Comparison of ENCODE assay signal across 8 cellular contexts in the genomic region with DNA sequence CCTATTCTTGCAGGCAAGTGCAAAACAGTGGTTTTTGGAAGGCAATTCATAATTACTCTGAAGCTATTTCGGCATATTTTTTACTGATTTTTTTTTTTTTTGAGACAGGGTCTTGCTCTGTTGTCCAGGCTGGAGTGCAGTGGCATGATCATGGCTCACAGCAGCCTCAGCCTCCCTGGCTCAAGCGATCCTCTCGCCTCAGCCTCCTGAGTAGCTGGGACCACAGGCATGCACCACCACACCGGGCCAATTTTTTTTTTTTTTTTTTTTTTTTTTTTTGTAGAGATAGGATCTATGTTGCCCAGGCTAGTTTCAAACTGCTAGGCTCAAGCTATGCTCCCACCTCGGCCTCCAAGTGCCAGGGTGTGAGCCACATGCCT. TPM values are rescaled to one million over a fixed set of nuclear protein-coding genes. Genes with fewer than 3 reads are reported as not detected.
DNase-seq lines count a peak whose midpoint lies in the region; ATAC-seq, FAIRE-seq and TF ChIP-seq lines count a peak whose summit lies in the region.
"Not testable (repeated sequence)": the region's sequence is repeated elsewhere in the genome, so short reads cannot be mapped to it uniquely, and the experiment has no call there.

No MANE protein-coding gene starts in this region.

- H2BK12ac ChIP-seq in neuronal stem cell (ENCODE audit: low read length), result not testable (repeated sequence)

- dilution Hi-C loops in IMR-90 (cut with HindIII; ENCODE audit: low sequenced_read_pairs, unreplicated experiment); keratinocyte (cut with MboI; ENCODE audit: extremely low pct_ligation_motif_present, low sequenced_read_pairs): not testable (repeated sequence)

- TF ChIP-seq POLR2A in IMR-90 (IDR thresholded peaks at IDR 0.05; ENCODE audit: low read depth, low read length); suprapubic skin (IDR thresholded peaks at IDR 0.05): not testable (repeated sequence)

- FAIRE-seq in keratinocyte (lab: Jason Lieb, UNC), result not testable (repeated sequence)

- not testable (repeated sequence) for TF ChIP-seq CTCF in CD4-positive, alpha-beta T cell (IDR thresholded peaks at IDR 0.05); IMR-90 (conservative IDR thresholded peaks at IDR 0.05; ENCODE audit: low read depth, low read length); endodermal cell (conservative IDR thresholded peaks at IDR 0.05); keratinocyte (optimal IDR thresholded peaks at IDR 0.05 in 1 of 3, IDR thresholded peaks at IDR 0.05 in 1 of 3, conservative IDR thresholded peaks at IDR 0.05 in 1 of 3; ENCODE audit: extremely low read depth in 1 of 3, insufficient read depth in 2 of 3, low read length in 3 of 3); suprapubic skin (IDR thresholded peaks at IDR 0.05)

- H4K91ac ChIP-seq in IMR-90 (ENCODE audit: insufficient read depth, low read depth, low read length), result peak overlapping the region; percentile 71
- H4K91ac ChIP-seq in neuronal stem cell (ENCODE audit: low read depth, low read length, poor library complexity), result not testable (repeated sequence)

- not testable (repeated sequence) for BruUV-seq in IMR-90 (replicated peaks; lab: Mats Ljungman, UMichigan)

- peak overlapping the region; percentile 93 for H3K27ac Mint-ChIP-seq in CD4-positive, alpha-beta T cell
- H3K27ac Mint-ChIP-seq in T-cell (peak overlapping the region; percentile 86 to 93), endodermal cell (peak overlapping the region; percentile 98)
- peak overlapping the region; percentile 95 for H3K27ac Mint-ChIP-seq in activated naive CD8-positive, alpha-beta T cell treated with anti-CD3 and anti-CD28 coated beads, Interleukin-2, amount 50 U/mL, for 24 hours

- peak overlapping the region; percentile 83 for H2BK120ac ChIP-seq in IMR-90 (ENCODE audit: low read depth, low read length)
- H2BK120ac ChIP-seq in neuronal stem cell (ENCODE audit: low read depth, low read length), result not testable (repeated sequence)

- H4K8ac ChIP-seq in IMR-90 (ENCODE audit: low read depth in 2 of 2, low read length in 2 of 2), result peak overlapping the region; percentile 75 to 94; a peak in 3 of 4 replicates
- H4K8ac ChIP-seq in neuronal stem cell (ENCODE audit: low read depth, low read length), result not testable (repeated sequence)

- in situ Hi-C loops in IMR-90 (cut with MboI; ENCODE audit: low sequenced_read_pairs), result not testable (repeated sequence)

- H3K9me3 Mint-ChIP-seq in CD4-positive, alpha-beta T cell; T-cell; activated naive CD8-positive, alpha-beta T cell treated with anti-CD3 and anti-CD28 coated beads, Interleukin-2, amount 50 U/mL, for 24 hours; endodermal cell: not testable (repeated sequence)

- H3K36me3 ChIP-seq in IMR-90 (ENCODE audit: control insufficient read depth, insufficient read depth, low read length); keratinocyte (ENCODE audit: control insufficient read depth in 2 of 2, extremely low read depth in 1 of 2, insufficient read depth in 2 of 2, low read length in 2 of 2): not testable (repeated sequence)
- H3K36me3 ChIP-seq in endodermal cell (ENCODE audit: control insufficient read depth, insufficient read depth, low read length) (peaks cover 44% of the 10 kb centered on the region), neuronal stem cell (replicated peaks in 1 of 2; ENCODE audit: control insufficient read depth in 2 of 2, insufficient read depth in 2 of 2, low read length in 2 of 2) (peaks cover 10 to 48% of the 10 kb centered on the region in 2 donors), suprapubic skin (peaks cover 13% of the 10 kb centered on the region)

- peak overlapping the region; percentile 57; the same call in 1 of the 2 replicates for H2BK20ac ChIP-seq in IMR-90 (ENCODE audit: low read depth, low read length)

- H2AK5ac ChIP-seq in IMR-90 (ENCODE audit: low read depth, low read length), result peak overlapping the region; percentile 35
- H2AK5ac ChIP-seq in neuronal stem cell (ENCODE audit: low read depth, low read length), result not testable (repeated sequence)

- not testable (repeated sequence) for H4K20me1 ChIP-seq in IMR-90 (ENCODE audit: insufficient read depth, low read length); keratinocyte (ENCODE audit: control insufficient read depth, extremely low read depth, insufficient read depth, low read length)

- not testable (repeated sequence) for ATAC-seq in CD4-positive, alpha-beta T cell (ENCODE audit: poor library complexity); IMR-90 (ENCODE audit: low read depth); T-cell (replicated peaks in 1 of 4); activated naive CD8-positive, alpha-beta T cell treated with anti-CD3 and anti-CD28 coated beads, Interleukin-2, amount 50 U/mL, for 24 hours

- H3K14ac ChIP-seq in IMR-90 (replicated peaks; ENCODE audit: low read depth, low read length), result peak overlapping the region; percentile 98
- H3K14ac ChIP-seq in neuronal stem cell (ENCODE audit: low read length), result not testable (repeated sequence)

- peak overlapping the region; percentile 99; the same call in 1 of the 2 replicates for H3K23ac ChIP-seq in IMR-90 (ENCODE audit: low read depth, low read length)
- not testable (repeated sequence) for H3K23ac ChIP-seq in neuronal stem cell (ENCODE audit: low read depth, low read length, poor library complexity)

- peaks cover 50% of the 10 kb centered on the region for H3K36me3 Mint-ChIP-seq in CD4-positive, alpha-beta T cell (ENCODE audit: low read depth)
- not testable (repeated sequence) for H3K36me3 Mint-ChIP-seq in T-cell
- peaks cover 15% of the 10 kb centered on the region for H3K36me3 Mint-ChIP-seq in activated naive CD8-positive, alpha-beta T cell treated with anti-CD3 and anti-CD28 coated beads, Interleukin-2, amount 50 U/mL, for 24 hours (ENCODE audit: low read depth)
- peaks cover 29% of the 10 kb centered on the region for H3K36me3 Mint-ChIP-seq in endodermal cell (ENCODE audit: low read depth)

- peak overlapping the region; percentile 60; the same call in 1 of the 2 replicates for H4K5ac ChIP-seq in IMR-90 (ENCODE audit: low read depth, low read length)

- H3K79me1 ChIP-seq in IMR-90 (ENCODE audit: low read depth in 1 of 2, low read length in 2 of 2), result peaks cover 8 to 33% of the 10 kb centered on the region in 2 experiments
- H3K79me1 ChIP-seq in neuronal stem cell (ENCODE audit: low read depth, low read length), result not testable (repeated sequence)

- peak overlapping the region; percentile 99 for H3K4me3 Mint-ChIP-seq in CD4-positive, alpha-beta T cell
- H3K4me3 Mint-ChIP-seq in T-cell (peak overlapping the region; percentile 81 to 90 (median 90)), endodermal cell (peak overlapping the region; percentile 85)
- H3K4me3 Mint-ChIP-seq in activated naive CD8-positive, alpha-beta T cell treated with anti-CD3 and anti-CD28 coated beads, Interleukin-2, amount 50 U/mL, for 24 hours, result peak overlapping the region; percentile 92

- peak overlapping the region; percentile 83 for H2AK9ac ChIP-seq in IMR-90 (replicated peaks; ENCODE audit: low read depth, low read length, poor library complexity)

- peaks cover 10% of the 10 kb centered on the region for H3K9me1 ChIP-seq in IMR-90 (ENCODE audit: insufficient read depth, low read length)
- not testable (repeated sequence) for H3K9me1 ChIP-seq in keratinocyte (ENCODE audit: control insufficient read depth, extremely low read depth, insufficient read depth, low read length)

- H3K9me3 ChIP-seq in CD4-positive, alpha-beta T cell (ENCODE audit: control insufficient read depth, low read length); IMR-90 (ENCODE audit: control insufficient read depth, insufficient read depth, low read length); endodermal cell (ENCODE audit: control insufficient read depth, low read length); keratinocyte (ENCODE audit: control insufficient read depth, low read depth, low read length); neuronal stem cell (replicated peaks in 1 of 2; ENCODE audit: control insufficient read depth in 2 of 2, insufficient read depth in 1 of 2, low read depth in 1 of 2, low read length in 2 of 2); suprapubic skin: not testable (repeated sequence)

- not testable (repeated sequence) for H2BK15ac ChIP-seq in IMR-90 (ENCODE audit: low read depth, low read length); neuronal stem cell (ENCODE audit: low read length)

- peak overlapping the region; percentile 62; the same call in 1 of the 2 replicates for H3K18ac ChIP-seq in IMR-90 (ENCODE audit: low read depth, low read length)
- H3K18ac ChIP-seq in neuronal stem cell (ENCODE audit: low read length), result not testable (repeated sequence)

- H3K4me1 ChIP-seq in IMR-90 (ENCODE audit: control insufficient read depth, insufficient read depth, low read length); endodermal cell (ENCODE audit: control insufficient read depth, insufficient read depth, low read length); neuronal stem cell (ENCODE audit: control insufficient read depth in 2 of 2, insufficient read depth in 1 of 2, low read depth in 1 of 2, low read length in 2 of 2): not testable (repeated sequence)
- peaks cover 24% of the 10 kb centered on the region for H3K4me1 ChIP-seq in keratinocyte (ENCODE audit: control insufficient read depth, extremely low read depth, insufficient read depth, low read length)
- peaks cover 34% of the 10 kb centered on the region for H3K4me1 ChIP-seq in suprapubic skin

- peak overlapping the region; percentile 99 for H3K56ac ChIP-seq in IMR-90 (ENCODE audit: extremely low read depth, insufficient read depth, low read length)

- DNase-seq in CD4-positive, alpha-beta T cell; IMR-90; T-cell; activated naive CD8-positive, alpha-beta T cell treated with anti-CD3 and anti-CD28 coated beads, Interleukin-2, amount 50 U/mL, for 24 hours; endodermal cell; keratinocyte (ENCODE audit: low read depth, low spot score); neuronal stem cell (ENCODE audit: low spot score); suprapubic skin (ENCODE audit: low spot score in 2 of 2): not testable (repeated sequence)

- H3K27me3 Mint-ChIP-seq in CD4-positive, alpha-beta T cell; T-cell; activated naive CD8-positive, alpha-beta T cell treated with anti-CD3 and anti-CD28 coated beads, Interleukin-2, amount 50 U/mL, for 24 hours; endodermal cell (ENCODE audit: insufficient read depth): not testable (repeated sequence)

- TF ChIP-seq RAD21 in IMR-90 (IDR thresholded peaks at IDR 0.05; ENCODE audit: low read length), result not testable (repeated sequence)

- peak overlapping the region; percentile 92 for H3K27ac ChIP-seq in CD4-positive, alpha-beta T cell (ENCODE audit: low read depth, low read length)
- H3K27ac ChIP-seq in IMR-90 (ENCODE audit: insufficient read depth, low read length) (peak overlapping the region; percentile 83), endodermal cell (ENCODE audit: low read depth, low read length) (peak overlapping the region; percentile 95), keratinocyte (ENCODE audit: control insufficient read depth, insufficient read depth, low read length) (peak overlapping the region; percentile 80), neuronal stem cell (replicated peaks; ENCODE audit: low read length) (peak overlapping the region; percentile 70), suprapubic skin (peak overlapping the region; percentile 94)

- H3K79me2 ChIP-seq in keratinocyte (ENCODE audit: control insufficient read depth, insufficient read depth, low read length), result peaks cover 15% of the 10 kb centered on the region

- H2BK5ac ChIP-seq in IMR-90 (ENCODE audit: low read depth, low read length, poor library complexity, severe bottlenecking), result peak overlapping the region; percentile 93
- not testable (repeated sequence) for H2BK5ac ChIP-seq in neuronal stem cell (ENCODE audit: low read length)

- not testable (repeated sequence) for TF ChIP-seq EP300 in suprapubic skin (IDR thresholded peaks at IDR 0.05)

- H2AFZ ChIP-seq in IMR-90 (replicated peaks; ENCODE audit: low read length, poor library complexity); keratinocyte (ENCODE audit: control insufficient read depth, low read length): not testable (repeated sequence)
- peak overlapping the region; percentile 87 for H2AFZ ChIP-seq in neuronal stem cell (ENCODE audit: low read length)

- not testable (repeated sequence) for H3K27me3 ChIP-seq in CD4-positive, alpha-beta T cell (ENCODE audit: control insufficient read depth, insufficient read depth, low read length); IMR-90 (ENCODE audit: control insufficient read depth, insufficient read depth, low read length); endodermal cell (ENCODE audit: control insufficient read depth, insufficient read depth, low read length, poor library complexity, severe bottlenecking); keratinocyte (ENCODE audit: control insufficient read depth, extremely low read depth, insufficient read depth, low read length); neuronal stem cell (ENCODE audit: control insufficient read depth in 3 of 3, insufficient read depth in 3 of 3, low read depth in 1 of 3, low read length in 3 of 3); suprapubic skin

- H3K9ac ChIP-seq in IMR-90 (ENCODE audit: low read depth, low read length) (peak overlapping the region; percentile 91; the same call in 1 of the 2 replicates), endodermal cell (ENCODE audit: extremely low read depth, low read length, poor library complexity, severe bottlenecking) (peak overlapping the region; percentile 61), keratinocyte (ENCODE audit: control insufficient read depth, extremely low read depth, insufficient read depth, low read length) (peak overlapping the region; percentile 86)
- H3K9ac ChIP-seq in neuronal stem cell (ENCODE audit: low read depth, low read length, poor library complexity), result not testable (repeated sequence)

- peaks cover 42% of the 10 kb centered on the region for H3K4me1 Mint-ChIP-seq in CD4-positive, alpha-beta T cell (ENCODE audit: low read depth)
- H3K4me1 Mint-ChIP-seq in T-cell, result peaks cover 33 to 37% (median 33%) of the 10 kb centered on the region in 3 donors
- H3K4me1 Mint-ChIP-seq in activated naive CD8-positive, alpha-beta T cell treated with anti-CD3 and anti-CD28 coated beads, Interleukin-2, amount 50 U/mL, for 24 hours, result peaks cover 40% of the 10 kb centered on the region
- H3K4me1 Mint-ChIP-seq in endodermal cell, result not testable (repeated sequence)

- H3K4me2 ChIP-seq in IMR-90 (ENCODE audit: low read depth, low read length) (peak overlapping the region; percentile 88; the same call in 1 of the 2 replicates), keratinocyte (ENCODE audit: control insufficient read depth, extremely low read depth, insufficient read depth, low read depth, low read length) (peak overlapping the region; percentile 93), neuronal stem cell (ENCODE audit: insufficient read depth, low read length, poor library complexity, severe bottlenecking) (peak overlapping the region; percentile 38)

- WGBS in IMR-90 (ENCODE audit: extremely low coverage in 2 of 2, insufficient read length in 1 of 2), 2 experiments, result no CpG with 5 or more reads among the region's 5 CpGs
- 96 to 100% methylated on average over 2 to 4 of the region's 5 CpGs for WGBS in endodermal cell (ENCODE audit: insufficient coverage in 1 of 2, insufficient read length in 1 of 2), 2 experiments
- WGBS in neuronal stem cell (ENCODE audit: extremely low coverage in 2 of 2, insufficient read length in 2 of 2, insufficient replicate concordance in 1 of 2), 2 donors, result no CpG with 5 or more reads among the region's 5 CpGs
- 62% methylated on average over 5 of the region's 5 CpGs for whole genome bisulfite sequencing in suprapubic skin

- CTCF ChIA-PET in CD4-positive, alpha-beta T cell (lab: Charles Lee), result interaction anchor here (0.9 to 3.1 kb wide), 15 partner anchors 8 to 122 kb away, joined by 3 to 19 read pairs (median 4); no protein-coding TSS in a partner anchor
- CTCF ChIA-PET in IMR-90 (lab: Yijun Ruan, JAX) (interaction anchor here (0.6 to 1.7 kb wide), 5 partner anchors 11 to 332 kb away, joined by 3 to 5 read pairs (median 4); no protein-coding TSS in a partner anchor), T-cell (lab: Charles Lee) (interaction anchor here (0.5 to 2.2 kb wide), 9 partner anchors 10 to 927 kb away, joined by 3 to 9 read pairs (median 5); no protein-coding TSS in a partner anchor)

- intact Hi-C loops in CD4-positive, alpha-beta T cell (cut with DNase I, micrococcal nuclease), result loop anchor here in 1 of 2 experiments (2.0 kb wide), 1 partner anchor 33 kb away; a partner anchor contains a TSS
- intact Hi-C loops in IMR-90 (cut with micrococcal nuclease), result not testable (repeated sequence)

- H3K4me3 ChIP-seq in IMR-90 (ENCODE audit: insufficient read depth, low read depth, low read length); endodermal cell (ENCODE audit: low read length): not testable (repeated sequence)
- H3K4me3 ChIP-seq in keratinocyte (ENCODE audit: control insufficient read depth in 2 of 3, extremely low read depth in 1 of 3, insufficient read depth in 2 of 3, low read depth in 1 of 3, low read length in 3 of 3), result peak overlapping the region in 2 of 3 experiments; percentile 87 to 89
- peak overlapping the region in 1 of 2 donors; percentile 46 for H3K4me3 ChIP-seq in neuronal stem cell (ENCODE audit: low read length in 2 of 2)
- peak overlapping the region; percentile 96 for H3K4me3 ChIP-seq in suprapubic skin

- POLR2A ChIA-PET in CD4-positive, alpha-beta T cell (lab: Charles Lee), result interaction anchor here (0.6 to 2.6 kb wide), 12 partner anchors 8 to 196 kb away, joined by 3 to 10 read pairs (median 4); a partner anchor contains a TSS
- POLR2A ChIA-PET in IMR-90 (lab: Charles Lee; ENCODE audit: unreplicated experiment), result not testable (repeated sequence)
- POLR2A ChIA-PET in T-cell (lab: Charles Lee), result interaction anchor here (0.5 to 1.7 kb wide), 10 partner anchors 8 to 1689 kb away, joined by 3 to 8 read pairs (median 4); no protein-coding TSS in a partner anchor

- H3K4ac ChIP-seq in IMR-90 (ENCODE audit: low read depth, low read length), result peak overlapping the region; percentile 92; the same call in 1 of the 2 replicates
- not testable (repeated sequence) for H3K4ac ChIP-seq in neuronal stem cell (ENCODE audit: low read length)

RNA-seq across cellular contexts. Expression of a gene that starts 0.8 kb away (rescaled TPM):
- total RNA-seq in CD4-positive, alpha-beta T cell, result 10 to 100 TPM; 40.0 to 45.8 TPM
- 11.4 and 11.7 TPM in 2 replicates for total RNA-seq in IMR-90 (2012; rRNA removed)
- polyA plus RNA-seq in IMR-90 (2012; rRNA removed), result 12.1 and 15.2 TPM in 2 replicates
- 5.6 and 7.1 TPM in 2 replicates for polyA plus RNA-seq in IMR-90 (2012; cell fraction: cytosol; rRNA removed)
- polyA plus RNA-seq in IMR-90 (2012; cell fraction: nucleus; rRNA removed; ENCODE audit: low replicate concordance), result 7.5 and 21.0 TPM in 2 replicates
- total RNA-seq in T-cell, result 100 to 1,000 TPM; 103 to 118 (median 113) TPM
- total RNA-seq in endodermal cell, result 10 to 100 TPM; 47.2 to 52.4 TPM
- 35.8 TPM for polyA plus RNA-seq in endodermal cell (2013, experiment 1 of 2)
- polyA plus RNA-seq in endodermal cell (2013, experiment 2 of 2), result 35.0 TPM
- polyA plus RNA-seq in keratinocyte, result 8.9 to 9.2 TPM (median 9.1 TPM) in 3 replicates
- 27.9 TPM for polyA plus RNA-seq in keratinocyte (2011; ENCODE audit: low read depth)
- 4.1 and 7.5 TPM in 2 replicates for polyA plus RNA-seq in keratinocyte (2011; cell fraction: cytosol; rRNA removed)
- 17.5 and 20.9 TPM in 2 replicates for polyA plus RNA-seq in keratinocyte (2011; cell fraction: nucleus; rRNA removed)
- polyA plus RNA-seq in keratinocyte (2012; ENCODE audit: low replicate concordance), result 10.2 and 11.2 TPM in 2 replicates
- polyA minus RNA-seq in keratinocyte, result 22.3 to 38.2 TPM (median 24.6 TPM) in 3 replicates
- polyA minus RNA-seq in keratinocyte (2011; cell fraction: cytosol; rRNA and poly(A)+ RNA removed), result 5.6 TPM
- polyA minus RNA-seq in keratinocyte (2011; cell fraction: nucleus; rRNA and poly(A)+ RNA removed), result 21.8 and 39.9 TPM in 2 replicates
- 20.7 TPM for polyA plus RNA-seq in neuronal stem cell (2013, experiment 1 of 2)
- polyA plus RNA-seq in neuronal stem cell (2013, experiment 2 of 2), result 19.2 TPM
- total RNA-seq in suprapubic skin, result 10 to 100 TPM; 21.2 to 48.5 (median 25.5) TPM

RNA-seq across cellular contexts. Expression of a gene that starts 33.2 kb away (rescaled TPM):
- total RNA-seq in CD4-positive, alpha-beta T cell, result 10 to 100 TPM; 27.4 to 30.1 TPM
- 26.7 and 32.2 TPM in 2 replicates for total RNA-seq in IMR-90 (2012; rRNA removed)
- 11.2 and 12.5 TPM in 2 replicates for polyA plus RNA-seq in IMR-90 (2012; rRNA removed)
- polyA plus RNA-seq in IMR-90 (2012; cell fraction: cytosol; rRNA removed), result 1.4 and 1.9 TPM in 2 replicates
- 3.3 and 28.4 TPM in 2 replicates for polyA plus RNA-seq in IMR-90 (2012; cell fraction: nucleus; rRNA removed; ENCODE audit: low replicate concordance)
- total RNA-seq in T-cell, result 10 to 100 TPM; 21.6 to 34.0 (median 25.7) TPM
- 10 to 100 TPM; 51.5 to 63.3 TPM for total RNA-seq in endodermal cell
- polyA plus RNA-seq in endodermal cell (2013, experiment 1 of 2), result 37.7 TPM
- polyA plus RNA-seq in endodermal cell (2013, experiment 2 of 2), result 37.3 TPM
- 10.3 to 22.4 TPM (median 21.8 TPM) in 3 replicates for polyA plus RNA-seq in keratinocyte
- polyA plus RNA-seq in keratinocyte (2011; ENCODE audit: low read depth), result 21.9 TPM
- 10.5 and 21.9 TPM in 2 replicates for polyA plus RNA-seq in keratinocyte (2011; cell fraction: cytosol; rRNA removed)
- 26.3 and 34.6 TPM in 2 replicates for polyA plus RNA-seq in keratinocyte (2011; cell fraction: nucleus; rRNA removed)
- 14.7 and 16.9 TPM in 2 replicates for polyA plus RNA-seq in keratinocyte (2012; ENCODE audit: low replicate concordance)
- polyA minus RNA-seq in keratinocyte, result 3.2 to 23.0 TPM (median 8.3 TPM) in 3 replicates
- 8.2 TPM for polyA minus RNA-seq in keratinocyte (2011; cell fraction: cytosol; rRNA and poly(A)+ RNA removed)
- 11.7 and 28.5 TPM in 2 replicates for polyA minus RNA-seq in keratinocyte (2011; cell fraction: nucleus; rRNA and poly(A)+ RNA removed)
- polyA plus RNA-seq in neuronal stem cell (2013, experiment 1 of 2), result 33.9 TPM
- polyA plus RNA-seq in neuronal stem cell (2013, experiment 2 of 2), result 36.6 TPM
- total RNA-seq in suprapubic skin, result 10 to 100 TPM; 15.6 to 21.7 (median 18.6) TPM

Comparison
In these comparisons a context has a peak if more than half of its experiments do, and no peak if none do; other contexts are left out.
1. H3K4me2 ChIP-seq: peak in every context shown above with its lines; median percentile 93 in keratinocyte; 88 in IMR-90; 38 in neuronal stem cell.